Comparison of ENCODE assay signal across 8 cellular contexts in the genomic region with DNA sequence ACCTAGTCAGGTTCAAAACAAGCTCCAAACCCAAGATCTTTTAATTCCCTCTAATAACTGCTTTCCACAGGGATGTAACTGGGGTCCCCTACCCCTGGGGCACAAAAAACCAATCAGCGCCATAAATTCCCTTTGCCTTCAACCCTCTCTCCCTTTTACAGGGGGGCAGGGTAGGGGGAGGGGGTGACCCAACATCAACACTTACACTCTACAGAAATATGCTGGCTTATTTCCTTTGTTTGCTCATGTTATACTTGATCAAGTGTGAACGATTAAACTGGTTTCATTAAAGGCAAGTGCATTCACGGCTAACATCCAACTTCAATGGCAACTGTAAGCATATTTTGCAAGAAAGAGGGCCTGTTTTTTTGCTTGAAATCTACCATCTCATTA. TPM values are rescaled to one million over a fixed set of nuclear protein-coding genes. Genes with fewer than 3 reads are reported as not detected.
DNase-seq lines count a peak whose midpoint lies in the region; ATAC-seq and TF ChIP-seq lines count a peak whose summit lies in the region.

No MANE protein-coding gene starts in this region.

- H3K4me1 Mint-ChIP-seq in activated T-cell treated with anti-CD3 and anti-CD28 coated beads, Interleukin-2, amount 50 U/mL, for 72 hours (ENCODE audit: low read depth): no peaks in the 10 kb centered on the region

- ATAC-seq in activated T-cell treated with anti-CD3 and anti-CD28 coated beads, Interleukin-2, amount 50 U/mL, for 72 hours (replicated peaks in 1 of 2): no peak

- H3K36me3 Mint-ChIP-seq in activated T-cell treated with anti-CD3 and anti-CD28 coated beads, Interleukin-2, amount 50 U/mL, for 72 hours (ENCODE audit: insufficient read depth in 2 of 2): no peaks in the 10 kb centered on the region

- H3K27me3 Mint-ChIP-seq in activated T-cell treated with anti-CD3 and anti-CD28 coated beads, Interleukin-2, amount 50 U/mL, for 72 hours (ENCODE audit: low read depth): peaks cover 60% of the 10 kb centered on the region

- no peaks in the 10 kb centered on the region for H3K9me3 Mint-ChIP-seq in activated T-cell treated with anti-CD3 and anti-CD28 coated beads, Interleukin-2, amount 50 U/mL, for 72 hours

- H3K27me3 ChIP-seq in tibial artery: no peaks in the 10 kb centered on the region

- H3K27ac Mint-ChIP-seq in activated T-cell treated with anti-CD3 and anti-CD28 coated beads, Interleukin-2, amount 50 U/mL, for 72 hours: no peak overlapping the region

- H3K9me3 ChIP-seq in tibial artery: no peaks in the 10 kb centered on the region

- no peak for DNase-seq in activated T-cell treated with anti-CD3 and anti-CD28 coated beads, Interleukin-2, amount 50 U/mL, for 72 hours
- DNase-seq in activated T-cell treated with anti-CD3 and anti-CD28 coated beads, Interleukin-2, amount 50 U/mL, for 48 hours: no peak
- DNase-seq in astrocyte of the spinal cord (ENCODE audit: low read depth, low spot score) (peak; percentile 21), left kidney (ENCODE audit: low read depth, low spot score) (peak; percentile 71), tibial artery (peak in 1 of 2 donors; percentile 6), hepatic stellate cell (ENCODE audit: low spot score) (no peak)
- DNase-seq in activated CD4-positive, alpha-beta T cell treated with anti-CD3 and anti-CD28 coated beads, Interleukin-2, amount 50 U/mL, for 48 hours: no peak
- DNase-seq in effector CD8-positive, alpha-beta T cell (lab: John Stamatoyannopoulos, UW): no peak

- intact Hi-C loops in tibial artery (cut with DNase I; ENCODE audit: low total_unique reads): loop anchor here (10.0 kb wide), 1 partner anchor 153 kb away; no protein-coding TSS in a partner anchor

- peak overlapping the region; percentile 11 to 20 for H3K4me3 Mint-ChIP-seq in activated T-cell treated with anti-CD3 and anti-CD28 coated beads, Interleukin-2, amount 50 U/mL, for 72 hours

- peaks cover 8 to 64% (median 54%) of the 10 kb centered on the region in 4 donors for H3K4me1 ChIP-seq in tibial artery

- in situ Hi-C loops in astrocyte of the spinal cord (cut with HindIII; ENCODE audit: low sequenced_read_pairs): no loop called here

- no peaks in the 10 kb centered on the region for H3K36me3 ChIP-seq in tibial artery

- TF ChIP-seq CTCF in astrocyte of the spinal cord (IDR thresholded peaks at IDR 0.05; ENCODE audit: low read depth, low read length) (no peak), tibial artery (IDR thresholded peaks at IDR 0.05) (no peak)

- peak overlapping the region; percentile 72 for H3K4me3 ChIP-seq in astrocyte of the spinal cord (ENCODE audit: low read depth, low read length)
- H3K4me3 ChIP-seq in tibial artery: peak overlapping the region; percentile 79 to 95

- peak overlapping the region; percentile 99 to 100 for H3K27ac ChIP-seq in tibial artery

RNA-seq across cellular contexts. Expression of a gene that starts 2.9 kb away (rescaled TPM):
- 1 to 10 TPM in 1 of 2 donors, under 1 TPM in 1; 0.72 to 2.5 TPM for total RNA-seq in activated T-cell treated with anti-CD3 and anti-CD28 coated beads, Interleukin-2, amount 50 U/mL, for 72 hours

Comparison
In these comparisons a context has a peak if more than half of its experiments do, and no peak if none do; other contexts are left out.
1. DNase-seq: peak in astrocyte of the spinal cord (single experiment) and left kidney (single experiment); none in activated T-cell treated with anti-CD3 and anti-CD28 coated beads, Interleukin-2, amount 50 U/mL, for 72 hours (0 of 2), activated T-cell treated with anti-CD3 and anti-CD28 coated beads, Interleukin-2, amount 50 U/mL, for 48 hours (0 of 2), activated CD4-positive, alpha-beta T cell treated with anti-CD3 and anti-CD28 coated beads, Interleukin-2, amount 50 U/mL, for 48 hours (0 of 2), hepatic stellate cell (single experiment) and effector CD8-positive, alpha-beta T cell (single experiment).